ENCODE assay signal across 24 cellular contexts in the genomic region with DNA sequence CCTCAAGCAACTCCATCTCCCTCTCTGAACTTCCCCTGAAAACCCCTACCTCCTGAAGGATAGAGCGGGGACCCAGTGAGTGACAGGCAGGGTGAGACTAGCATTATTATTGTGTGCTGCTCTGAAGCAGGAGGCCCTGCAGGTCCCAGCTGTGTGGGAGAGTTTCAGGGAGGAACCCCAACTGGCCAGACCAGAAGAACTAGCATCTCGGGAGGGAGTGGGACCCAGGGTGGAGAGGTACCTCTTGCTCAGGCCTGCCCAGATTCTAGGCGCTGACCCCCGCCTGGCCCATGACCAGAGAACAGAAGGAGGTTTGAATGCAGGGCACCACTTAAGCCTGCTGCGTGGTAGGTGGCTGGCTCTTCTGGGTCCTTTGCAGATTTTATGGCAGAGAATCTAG. TPM values are rescaled to one million over a fixed set of nuclear protein-coding genes. Genes with fewer than 3 reads are reported as not detected.
DNase-seq lines count a peak whose midpoint lies in the region; ATAC-seq and TF ChIP-seq lines count a peak whose summit lies in the region.
"Had no signal": no experiment of that assay in that cellular context is flagged by ENCODE, and none has a peak within 500 bp of the region (broad histone marks: within the 10 kb centered on the region; RNA-seq: fewer than 3 reads in every experiment).

No MANE protein-coding gene starts in this region.

- ATAC-seq in activated naive CD8-positive, alpha-beta T cell treated with anti-CD3 and anti-CD28 coated beads, Interleukin-2, amount 50 U/mL, for 24 hours: no peak
- ATAC-seq: HCT116; natural killer cell; stimulated activated memory B cell treated with anti-CD40 and anti-IgM and Interleukin-4, amounts not matched to agents 10 μg/mL and 1 μg/mL and 100 μg/mL, for 72 hours had no signal

- H3K4me1 Mint-ChIP-seq in activated naive CD8-positive, alpha-beta T cell (ENCODE audit: low read depth): peaks cover 67% of the 10 kb centered on the region
- H3K4me1 Mint-ChIP-seq in activated naive CD8-positive, alpha-beta T cell treated with anti-CD3 and anti-CD28 coated beads, Interleukin-2, amount 50 U/mL, for 24 hours: peaks cover 66% of the 10 kb centered on the region
- H3K4me1 Mint-ChIP-seq in type B pancreatic cell (ENCODE audit: unreplicated experiment): peaks cover 17% of the 10 kb centered on the region
- H3K4me1 Mint-ChIP-seq in endodermal cell: no peaks in the 10 kb centered on the region

- no peak overlapping the region for H3K9ac ChIP-seq in endodermal cell (ENCODE audit: extremely low read depth, low read length, poor library complexity, severe bottlenecking)

- WGBS in endodermal cell (ENCODE audit: insufficient coverage in 1 of 2, insufficient read length in 1 of 2), 2 experiments: 80 to 87% methylated on average over 1 to 5 of the region's 5 CpGs

- DNase-seq in activated naive CD8-positive, alpha-beta T cell treated with anti-CD3 and anti-CD28 coated beads, Interleukin-2, amount 50 U/mL, for 24 hours: no peak
- DNase-seq in epithelial cell of prostate (ENCODE audit: low read depth, low spot score) (peak; percentile 70), type B pancreatic cell (ENCODE audit: extremely low spot score, unreplicated experiment) (no peak), hypothalamus (lab: John Stamatoyannopoulos, UW) (no peak), endodermal cell (no peak)
- DNase-seq: activated CD4-positive, alpha-beta T cell treated with anti-CD3 and anti-CD28 coated beads for 48 hours; activated CD8-positive, alpha-beta memory T cell treated with anti-CD3 and anti-CD28 coated beads, Interleukin-2, amount 50 U/mL, for 4 hours; activated effector memory CD4-positive, alpha-beta T cell treated with anti-CD3 and anti-CD28 coated beads, Interleukin-2, amount 50 U/mL, for 16 hours; caudate nucleus; dorsolateral prefrontal cortex; Kasumi-1; natural killer cell; NCI-H1092 treated with DMSO at 0.1 percent for 48 hours; NCI-H2029; SIG-M5; stimulated activated CD4-positive, alpha-beta T cell treated with anti-CD3 and anti-CD28 coated beads, Interleukin-1b, Interleukin-23, amount 100 ng/mL, for 48 hours; T-helper 1 cell had no signal

- H3K27ac Mint-ChIP-seq in activated naive CD8-positive, alpha-beta T cell: peak overlapping the region; percentile 58
- H3K27ac Mint-ChIP-seq in activated naive CD8-positive, alpha-beta T cell treated with anti-CD3 and anti-CD28 coated beads, Interleukin-2, amount 50 U/mL, for 24 hours: no peak overlapping the region
- peak overlapping the region; percentile 94 for H3K27ac Mint-ChIP-seq in type B pancreatic cell
- H3K27ac Mint-ChIP-seq in endodermal cell: no peak overlapping the region
- H3K27ac Mint-ChIP-seq: natural killer cell; stimulated activated memory B cell treated with anti-CD40 and anti-IgM and Interleukin-4, amounts not matched to agents 10 μg/mL and 1 μg/mL and 100 μg/mL, for 72 hours had no signal

- H3K36me3 ChIP-seq in endodermal cell (ENCODE audit: control insufficient read depth, insufficient read depth, low read length): no peaks in the 10 kb centered on the region
- H3K36me3 ChIP-seq: esophagus muscularis mucosa, thoracic aorta had no signal

- no peaks in the 10 kb centered on the region for H3K27me3 Mint-ChIP-seq in activated naive CD8-positive, alpha-beta T cell
- H3K27me3 Mint-ChIP-seq in activated naive CD8-positive, alpha-beta T cell treated with anti-CD3 and anti-CD28 coated beads, Interleukin-2, amount 50 U/mL, for 24 hours: no peaks in the 10 kb centered on the region
- H3K27me3 Mint-ChIP-seq in type B pancreatic cell: no peaks in the 10 kb centered on the region
- H3K27me3 Mint-ChIP-seq in endodermal cell (ENCODE audit: insufficient read depth): peaks cover 30% of the 10 kb centered on the region

- no peak overlapping the region for H3K4me3 Mint-ChIP-seq in activated naive CD8-positive, alpha-beta T cell
- H3K4me3 Mint-ChIP-seq in activated naive CD8-positive, alpha-beta T cell treated with anti-CD3 and anti-CD28 coated beads, Interleukin-2, amount 50 U/mL, for 24 hours: no peak overlapping the region
- H3K4me3 Mint-ChIP-seq in type B pancreatic cell (peak overlapping the region; percentile 60), endodermal cell (no peak overlapping the region)
- H3K4me3 Mint-ChIP-seq: natural killer cell; stimulated activated memory B cell treated with anti-CD40 and anti-IgM and Interleukin-4, amounts not matched to agents 10 μg/mL and 1 μg/mL and 100 μg/mL, for 72 hours had no signal

- H3K36me3 Mint-ChIP-seq in activated naive CD8-positive, alpha-beta T cell: peaks cover 4% of the 10 kb centered on the region
- peaks cover 3% of the 10 kb centered on the region for H3K36me3 Mint-ChIP-seq in activated naive CD8-positive, alpha-beta T cell treated with anti-CD3 and anti-CD28 coated beads, Interleukin-2, amount 50 U/mL, for 24 hours (ENCODE audit: low read depth)
- H3K36me3 Mint-ChIP-seq in type B pancreatic cell (peaks cover 4% of the 10 kb centered on the region), endodermal cell (ENCODE audit: low read depth) (no peaks in the 10 kb centered on the region)
- H3K36me3 Mint-ChIP-seq: natural killer cell; stimulated activated memory B cell treated with anti-CD40 and anti-IgM and Interleukin-4, amounts not matched to agents 10 μg/mL and 1 μg/mL and 100 μg/mL, for 72 hours had no signal

- H3K9me3 ChIP-seq in endodermal cell (ENCODE audit: control insufficient read depth, low read length): no peaks in the 10 kb centered on the region
- H3K9me3 ChIP-seq: esophagus muscularis mucosa, thoracic aorta had no signal

- no peaks in the 10 kb centered on the region for H3K4me1 ChIP-seq in endodermal cell (ENCODE audit: control insufficient read depth, insufficient read depth, low read length)

- no peak overlapping the region for H3K4me3 ChIP-seq in endodermal cell (ENCODE audit: low read length)
- H3K4me3 ChIP-seq: dorsolateral prefrontal cortex, esophagus muscularis mucosa, thoracic aorta had no signal

- no peaks in the 10 kb centered on the region for H3K9me3 Mint-ChIP-seq in activated naive CD8-positive, alpha-beta T cell (ENCODE audit: low read depth)
- no peaks in the 10 kb centered on the region for H3K9me3 Mint-ChIP-seq in activated naive CD8-positive, alpha-beta T cell treated with anti-CD3 and anti-CD28 coated beads, Interleukin-2, amount 50 U/mL, for 24 hours
- H3K9me3 Mint-ChIP-seq in type B pancreatic cell (peaks cover 3% of the 10 kb centered on the region), endodermal cell (no peaks in the 10 kb centered on the region)
- H3K9me3 Mint-ChIP-seq: natural killer cell; stimulated activated memory B cell treated with anti-CD40 and anti-IgM and Interleukin-4, amounts not matched to agents 10 μg/mL and 1 μg/mL and 100 μg/mL, for 72 hours had no signal

- TF ChIP-seq CTCF in type B pancreatic cell (conservative IDR thresholded peaks at IDR 0.05) (no peak), endodermal cell (conservative IDR thresholded peaks at IDR 0.05) (no peak)

- H3K27ac ChIP-seq in epithelial cell of prostate: peak overlapping the region; percentile 82
- no peak overlapping the region for H3K27ac ChIP-seq in endodermal cell (ENCODE audit: low read depth, low read length)
- H3K27ac ChIP-seq: dorsolateral prefrontal cortex, esophagus muscularis mucosa, thoracic aorta had no signal

- H3K27me3 ChIP-seq in endodermal cell (ENCODE audit: control insufficient read depth, insufficient read depth, low read length, poor library complexity, severe bottlenecking): peaks cover 3% of the 10 kb centered on the region
- H3K27me3 ChIP-seq: esophagus muscularis mucosa had no signal

RNA-seq across cellular contexts. Expression of a gene that starts 5.7 kb away (rescaled TPM):
- total RNA-seq in type B pancreatic cell (ENCODE audit: low replicate concordance) (13.3 and 66.4 TPM in 2 replicates), endodermal cell (under 1 TPM; 0.33 to 0.51 TPM)
- 1.9 TPM for polyA plus RNA-seq in endodermal cell (2013, experiment 1 of 2)
- 1.4 TPM for polyA plus RNA-seq in endodermal cell (2013, experiment 2 of 2)

RNA-seq across cellular contexts. Expression of a gene that starts 33.5 kb away (rescaled TPM):
- total RNA-seq in type B pancreatic cell (ENCODE audit: low replicate concordance) (37.9 and 114 TPM in 2 replicates), endodermal cell (10 to 100 TPM in 1 of 2 donors, 1 to 10 TPM in 1; 7.7 to 13.5 TPM)
- polyA plus RNA-seq in endodermal cell (2013, experiment 1 of 2): 7.9 TPM
- polyA plus RNA-seq in endodermal cell (2013, experiment 2 of 2): 9.2 TPM

RNA-seq across cellular contexts. Expression of a gene that starts 55.9 kb away (rescaled TPM):
- 57.3 and 116 TPM in 2 replicates for total RNA-seq in type B pancreatic cell (ENCODE audit: low replicate concordance)
- 10 to 100 TPM; 13.0 to 15.2 TPM for total RNA-seq in endodermal cell
- polyA plus RNA-seq in endodermal cell (2013, experiment 1 of 2): 21.1 TPM
- 17.8 TPM for polyA plus RNA-seq in endodermal cell (2013, experiment 2 of 2)

RNA-seq across cellular contexts. Expression of a gene that starts 56.4 kb away (rescaled TPM):
- total RNA-seq in type B pancreatic cell (ENCODE audit: low replicate concordance) (not detected in 2 replicates), endodermal cell (under 1 TPM in 1 of 2 donors, not detected in 1; 0.59 TPM)
- not detected for polyA plus RNA-seq in endodermal cell (2013, experiment 1 of 2)
- polyA plus RNA-seq in endodermal cell (2013, experiment 2 of 2): not detected
- total RNA-seq: A673, esophagus muscularis mucosa, thoracic aorta had no signal
- polyA plus RNA-seq: BJ had no signal

Comparison
In these comparisons a context has a peak if more than half of its experiments do, and no peak if none do; other contexts are left out.
1. H3K27ac Mint-ChIP-seq: peak in activated naive CD8-positive, alpha-beta T cell (single experiment) and type B pancreatic cell (single experiment); none in activated naive CD8-positive, alpha-beta T cell treated with anti-CD3 and anti-CD28 coated beads, Interleukin-2, amount 50 U/mL, for 24 hours (single experiment) and endodermal cell (single experiment).